Comparison of ENCODE assay signal across 9 cellular contexts in the genomic region with DNA sequence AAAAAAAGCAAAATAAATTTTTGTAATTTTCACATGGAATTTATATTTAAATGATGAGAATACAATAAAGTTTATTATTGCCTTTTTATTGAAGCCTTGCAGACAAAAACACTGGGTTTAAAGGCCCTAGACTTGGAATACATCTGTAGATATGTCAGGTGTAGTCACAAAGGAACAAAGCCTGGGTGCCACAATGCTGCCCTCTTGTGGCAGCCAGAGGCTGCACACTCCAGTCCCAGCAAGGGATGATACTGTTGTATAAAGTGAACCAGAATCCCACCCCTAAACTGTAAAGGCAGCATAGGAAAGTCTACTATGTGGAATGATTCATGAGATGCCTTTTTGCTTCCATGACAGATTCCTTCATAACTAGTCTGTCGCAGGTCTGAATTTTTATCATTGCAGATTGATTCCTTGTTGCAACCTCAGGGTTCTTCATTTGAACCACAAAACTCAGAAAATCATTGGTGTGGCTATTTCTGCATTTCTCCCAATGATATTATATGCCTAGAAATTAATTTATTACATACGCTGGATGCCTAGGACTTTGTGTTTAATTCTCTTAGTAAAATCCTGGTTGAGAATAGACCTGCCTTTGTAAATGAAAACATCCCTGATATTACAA. TPM values are rescaled to one million over a fixed set of nuclear protein-coding genes. Genes with fewer than 3 reads are reported as not detected.
DNase-seq lines count a peak whose midpoint lies in the region; ATAC-seq, FAIRE-seq and TF ChIP-seq lines count a peak whose summit lies in the region.
"Had no signal": no experiment of that assay in that cellular context is flagged by ENCODE, and none has a peak within 500 bp of the region (broad histone marks: within the 10 kb centered on the region; RNA-seq: fewer than 3 reads in every experiment).

No MANE protein-coding gene starts in this region.

- H2AFZ ChIP-seq in GM12878 (ENCODE audit: control insufficient read depth, low read depth, low read length): no peak overlapping the region

- WGBS in GM12878 (ENCODE audit: insufficient coverage, insufficient replicate concordance, low lambda C conversion rate, missing lambda C conversion rate): 0% methylated on average over 2 of the region's 2 CpGs
- WGBS in iPS DF 6.9 (ENCODE audit: insufficient coverage, insufficient read length): no CpG with 5 or more reads among the region's 2 CpGs

- DNase-seq in NCI-H1092 treated with DMSO at 0.1 percent for 48 hours (lab: John Stamatoyannopoulos, UW) (peak; percentile 20), NCI-H1092 (lab: John Stamatoyannopoulos, UW) (no peak), NCI-H1105 (lab: John Stamatoyannopoulos, UW) (peak; percentile 54), T1000 (lab: John Stamatoyannopoulos, UW) (peak; percentile 17), GM12878 (ENCODE audit: low read depth, low spot score) (no peak), iPS DF 6.9 (ENCODE audit: low read depth, low spot score) (peak; percentile 35)
- peak; percentile 17 to 37 for DNase-seq in stimulated activated CD4-positive, alpha-beta T cell treated with anti-CD3 and anti-CD28 coated beads, Interleukin-15, amount 100 ng/mL, for 1 hour (ENCODE audit: low read depth in 1 of 2, low spot score in 1 of 2)

- FAIRE-seq in GM12878 (lab: Jason Lieb, UNC): peak; percentile 89

- no peak overlapping the region for H3K4me2 ChIP-seq in GM12878 (ENCODE audit: control insufficient read depth, insufficient read depth)
- H3K4me2 ChIP-seq: BLaER1 had no signal

- no peaks in the 10 kb centered on the region for H4K20me1 ChIP-seq in GM12878 (ENCODE audit: control insufficient read depth, insufficient read depth)
- H4K20me1 ChIP-seq: BLaER1 had no signal

- in situ Hi-C loops in GM12878 (cut with MboI): loop anchor here (5.0 kb wide), 2 partner anchors 289 to 324 kb away; no protein-coding TSS in a partner anchor

- H3K36me3 ChIP-seq in GM12878 (ENCODE audit: control insufficient read depth in 2 of 2, insufficient read depth in 2 of 2, low read length in 1 of 2): no peaks in the 10 kb centered on the region
- no peaks in the 10 kb centered on the region for H3K36me3 ChIP-seq in iPS DF 6.9 (ENCODE audit: control insufficient read depth, insufficient read depth, low read length)
- H3K36me3 ChIP-seq: BLaER1 had no signal

- no peak overlapping the region for H3K27ac ChIP-seq in GM12878 (ENCODE audit: control insufficient read depth, insufficient read depth)
- no peak overlapping the region for H3K27ac ChIP-seq in iPS DF 6.9 (ENCODE audit: low read length)
- H3K27ac ChIP-seq: BLaER1 had no signal

- H3K9ac ChIP-seq in GM12878 (ENCODE audit: control insufficient read depth, insufficient read depth, low read length): no peak overlapping the region
- H3K9ac ChIP-seq: BLaER1 had no signal

- no peaks in the 10 kb centered on the region for H3K27me3 ChIP-seq in GM12878 (replicated peaks in 1 of 2; ENCODE audit: control insufficient read depth in 2 of 2, insufficient read depth in 2 of 2, low read length in 1 of 2)
- no peaks in the 10 kb centered on the region for H3K27me3 ChIP-seq in iPS DF 6.9 (ENCODE audit: control insufficient read depth, insufficient read depth, low read length)
- H3K27me3 ChIP-seq: BLaER1 had no signal

- intact Hi-C loops in GM12878 (cut with micrococcal nuclease; ENCODE audit: unreplicated experiment): loop anchor here (1.0 kb wide), 3 partner anchors 107 to 323 kb away; a partner anchor contains a TSS

- H3K4me1 ChIP-seq in GM12878 (ENCODE audit: control insufficient read depth, insufficient read depth, low read length) (no peaks in the 10 kb centered on the region), iPS DF 6.9 (ENCODE audit: control insufficient read depth, insufficient read depth, low read length) (no peaks in the 10 kb centered on the region)

- no peaks in the 10 kb centered on the region for H3K79me2 ChIP-seq in GM12878 (ENCODE audit: control insufficient read depth, insufficient read depth, low read length)

- no peak for TF ChIP-seq EP300 in GM12878 (IDR thresholded peaks at IDR 0.05; ENCODE audit: borderline replicate concordance in 1 of 2, control insufficient read depth in 1 of 2, low read depth in 2 of 2, low read length in 2 of 2)

- SMC1A ChIA-PET in GM12878 (lab: Charles Lee; ENCODE audit: uncharacterized antibody, unreplicated experiment): interaction anchor here (0.6 to 3.2 kb wide), 12 partner anchors 11 to 329 kb away, joined by 3 to 38 read pairs (median 4); no protein-coding TSS in a partner anchor

- ATAC-seq in HG02588 (IDR thresholded peaks at IDR 0.05; ENCODE audit: unreplicated experiment): peak; percentile 89
- peak; percentile 100 for ATAC-seq in GM12878

- POLR2A ChIA-PET in GM12878 (lab: Charles Lee): no interaction called here

- no TSS peak for BruUV-seq in GM12878 (replicated peaks; lab: Mats Ljungman, UMichigan)

- RAD21 ChIA-PET in GM12878 (lab: Charles Lee; ENCODE audit: unreplicated experiment): interaction anchor here (0.9 to 3.1 kb wide), 4 partner anchors 81 to 323 kb away, joined by 3 to 22 read pairs (median 4); no protein-coding TSS in a partner anchor

- peak; percentile 94 for TF ChIP-seq RAD21 in GM12878 (IDR thresholded peaks at IDR 0.05; ENCODE audit: insufficient read depth, low read depth, low read length)

- H3K9me3 ChIP-seq in GM12878 (replicated peaks; ENCODE audit: control insufficient read depth, insufficient read depth, low read length): no peaks in the 10 kb centered on the region
- no peaks in the 10 kb centered on the region for H3K9me3 ChIP-seq in iPS DF 6.9 (ENCODE audit: control insufficient read depth, insufficient read depth, low read length)
- H3K9me3 ChIP-seq: BLaER1 had no signal

- H3K4me3 ChIP-seq in GM12878 (no peak overlapping the region), iPS DF 6.9 (ENCODE audit: low read length) (no peak overlapping the region)
- H3K4me3 ChIP-seq: BLaER1 had no signal

- CTCF ChIA-PET in GM12878 (lab: Yijun Ruan, JAX): interaction anchor here (0.6 to 12.1 kb wide), 21 partner anchors 8 to 325 kb away, joined by 3 to 153 read pairs (median 3); a partner anchor contains a TSS

- TF ChIP-seq CTCF in GM12878 (IDR thresholded peaks at IDR 0.05 in 2 of 3, conservative IDR thresholded peaks at IDR 0.05 in 1 of 3; ENCODE audit: control insufficient read depth in 2 of 3, extremely low read depth in 1 of 3, insufficient read depth in 1 of 3, low read depth in 3 of 3, low read length in 3 of 3): peak; percentile 98 to 99 (median 99); a peak in 5 of 6 replicates

- no peak for TF ChIP-seq POLR2A in GM12878 (IDR thresholded peaks at IDR 0.05; ENCODE audit: low read depth, low read length)

TF ChIP-seq in GM12878, 131 proteins besides CTCF, POLR2A, EP300 and RAD21 (continues in another document):
- TF ChIP-seq YY1 (IDR thresholded peaks at IDR 0.05; ENCODE audit: low read depth, low read length) (peak; percentile 61; the same call in 1 of the 2 replicates), SMC3 (IDR thresholded peaks at IDR 0.05; ENCODE audit: borderline replicate concordance, low read length) (peak; percentile 92; the same call in 1 of the 2 replicates), SIX5 (IDR thresholded peaks at IDR 0.05; ENCODE audit: low read depth, low read length, severe bottlenecking) (peak; percentile 14), BCL11A (IDR thresholded peaks at IDR 0.05; ENCODE audit: low read depth, low read length) (no peak), IRF4 (IDR thresholded peaks at IDR 0.05; ENCODE audit: low read depth, low read length) (peak; percentile 42; the same call in 1 of the 2 replicates), SMAD1 (IDR thresholded peaks at IDR 0.05; ENCODE audit: low read depth, partially characterized antibody) (no peak)

RNA-seq across cellular contexts. Expression of a gene that starts 37.0 kb away (rescaled TPM):
- not detected in 2 replicates for total RNA-seq in GM12878 (2013; cell fraction: nucleolus; rRNA removed)
- 0.11 TPM in 2 replicates for total RNA-seq in GM12878 (2014; rRNA removed)
- total RNA-seq in GM12878 (2014; rRNA removed; fragmentation: Illumina TruSeq; extraction: Trizol): 0.05 and 0.13 TPM in 2 replicates
- total RNA-seq in GM12878 (2021): 0.05 and 0.08 TPM in 2 replicates
- polyA plus RNA-seq in GM12878 (2011; ENCODE audit: low read depth): 0.09 TPM
- 0.03 TPM in 1 of 2 replicates, not detected in the other for polyA plus RNA-seq in GM12878 (2011; rRNA removed)
- 0.02 and 0.04 TPM in 2 replicates for polyA plus RNA-seq in GM12878 (2011; cell fraction: cytosol; rRNA removed)
- 0.03 TPM in 1 of 2 replicates, not detected in the other for polyA plus RNA-seq in GM12878 (2011; cell fraction: nucleus; rRNA removed)
- 0.03 and 0.09 TPM in 2 replicates for polyA plus RNA-seq in GM12878 (2012)
- polyA plus RNA-seq in GM12878 (2014; fragmentation: Illumina TruSeq; extraction: Trizol): 0.09 and 0.21 TPM in 2 replicates
- under 1 TPM; 0.13 to 0.32 TPM for polyA plus RNA-seq in GM12878 (2014; fragmentation: Nextera tagmentation; extraction: Ambion mirVana)
- polyA plus RNA-seq in GM12878 (2014; rRNA removed): 0.01 and 0.03 TPM in 2 replicates
- polyA plus RNA-seq in GM12878 (2016; fragmentation: Nextera tagmentation; extraction: Ambion mirVana): under 1 TPM; 0.20 to 0.90 TPM
- 0.10 TPM in 1 of 2 replicates, not detected in the other for polyA minus RNA-seq in GM12878 (2011; rRNA and poly(A)+ RNA removed)
- not detected in 2 replicates for polyA minus RNA-seq in GM12878 (2011; cell fraction: cytosol; rRNA and poly(A)+ RNA removed)
- polyA minus RNA-seq in GM12878 (2011; cell fraction: nucleus; rRNA and poly(A)+ RNA removed): not detected in 2 replicates

RNA-seq across cellular contexts. Expression of a gene that starts 53.7 kb away (rescaled TPM):
- total RNA-seq in GM12878 (2013; cell fraction: nucleolus; rRNA removed): 74.8 and 87.1 TPM in 2 replicates
- total RNA-seq in GM12878 (2014; rRNA removed): 88.5 and 97.1 TPM in 2 replicates
- 93.2 and 94.0 TPM in 2 replicates for total RNA-seq in GM12878 (2014; rRNA removed; fragmentation: Illumina TruSeq; extraction: Trizol)
- total RNA-seq in GM12878 (2021): 80.5 and 90.0 TPM in 2 replicates
- polyA plus RNA-seq in GM12878 (2011; ENCODE audit: low read depth): 45.5 TPM
- 167 and 257 TPM in 2 replicates for polyA plus RNA-seq in GM12878 (2011; rRNA removed)
- 72.8 and 77.4 TPM in 2 replicates for polyA plus RNA-seq in GM12878 (2011; cell fraction: cytosol; rRNA removed)
- polyA plus RNA-seq in GM12878 (2011; cell fraction: nucleus; rRNA removed): 48.1 and 50.6 TPM in 2 replicates
- 79.0 and 79.3 TPM in 2 replicates for polyA plus RNA-seq in GM12878 (2012)
- polyA plus RNA-seq in GM12878 (2014; fragmentation: Illumina TruSeq; extraction: Trizol): 95.9 and 117 TPM in 2 replicates
- polyA plus RNA-seq in GM12878 (2014; fragmentation: Nextera tagmentation; extraction: Ambion mirVana): 100 to 1,000 TPM; 366 to 399 TPM
- polyA plus RNA-seq in GM12878 (2014; rRNA removed): 91.6 and 105 TPM in 2 replicates
- 100 to 1,000 TPM; 292 to 297 TPM for polyA plus RNA-seq in GM12878 (2016; fragmentation: Nextera tagmentation; extraction: Ambion mirVana)
- 60.1 and 64.4 TPM in 2 replicates for polyA minus RNA-seq in GM12878 (2011; rRNA and poly(A)+ RNA removed)
- 15.1 and 19.8 TPM in 2 replicates for polyA minus RNA-seq in GM12878 (2011; cell fraction: cytosol; rRNA and poly(A)+ RNA removed)
- 35.1 and 44.6 TPM in 2 replicates for polyA minus RNA-seq in GM12878 (2011; cell fraction: nucleus; rRNA and poly(A)+ RNA removed)

Comparison
In these comparisons a context has a peak if more than half of its experiments do, and no peak if none do; other contexts are left out.
1. DNase-seq: peak in NCI-H1092 treated with DMSO at 0.1 percent for 48 hours (single experiment), NCI-H1105 (single experiment), T1000 (single experiment), iPS DF 6.9 (single experiment) and stimulated activated CD4-positive, alpha-beta T cell treated with anti-CD3 and anti-CD28 coated beads, Interleukin-15, amount 100 ng/mL, for 1 hour (2 of 2); none in NCI-H1092 (single experiment) and GM12878 (single experiment).